In genomic region chr18:76451475-76452331, GRCh38 we compare ENCODE assay signal across 8 cellular contexts. TPM values are rescaled to one million over a fixed set of nuclear protein-coding genes. Genes with fewer than 3 reads are reported as not detected.
A peak's percentile ranks its signal among the peaks of the same experiment; 100 is the strongest.
DNase-seq lines count a peak whose midpoint lies in the region; ATAC-seq and TF ChIP-seq lines count a peak whose summit lies in the region.

No MANE protein-coding gene starts in this region.

- H3K9me3 Mint-ChIP-seq in nephron = no peaks in the 10 kb centered on the region

- peak overlapping the region; percentile 78 to 85 (median 84) for H3K4me3 Mint-ChIP-seq in nephron

- CTCF ChIA-PET in GM10248 (lab: Yijun Ruan, JAX) = interaction anchor here (1.1 to 1.3 kb wide), 2 partner anchors 17 to 53 kb away, joined by 3 to 4 read pairs; no protein-coding TSS in a partner anchor

- POLR2A ChIA-PET in GM10248 (lab: Yijun Ruan, JAX) = no interaction called here

- H3K36me3 Mint-ChIP-seq in nephron (ENCODE audit: low read depth) = peaks cover 4% of the 10 kb centered on the region

- H3K27me3 ChIP-seq in esophagus (ENCODE audit: control insufficient read depth in 1 of 2, insufficient read depth in 2 of 2, low read length in 2 of 2) = no peaks in the 10 kb centered on the region

- peak; percentile 60 for ATAC-seq in SK-N-SH treated with all-trans-retinoic acid at 6 μM for 48 hours

- DNase-seq in activated CD8-positive, alpha-beta memory T cell treated with anti-CD3 and anti-CD28 coated beads for 24 hours = peak; percentile 54
- DNase-seq in activated CD8-positive, alpha-beta memory T cell treated with anti-CD3 and anti-CD28 coated beads, Interleukin-2, amount 50 U/mL, for 4 hours = no peak
- no peak for DNase-seq in epidermal melanocyte (ENCODE audit: insufficient read length, low spot score)
- no peak for DNase-seq in GM10248 (ENCODE audit: extremely low spot score)
- DNase-seq in activated CD4-positive, alpha-beta T cell treated with anti-CD3 and anti-CD28 coated beads for 1 hour = no peak

- WGBS in esophagus, 2 donors = 39 to 44% methylated on average over 26 of the region's 26 CpGs

- peak overlapping the region; percentile 66 to 84 for H3K27ac ChIP-seq in esophagus (ENCODE audit: low read depth in 2 of 2, low read length in 1 of 2)

- H3K4me1 Mint-ChIP-seq in nephron = peaks cover 98% of the 10 kb centered on the region

- H3K4me1 ChIP-seq in esophagus (ENCODE audit: control insufficient read depth in 2 of 2, insufficient read depth in 2 of 2, low read length in 1 of 2) = peaks cover 4 to 7% of the 10 kb centered on the region in 2 donors

- TF ChIP-seq CTCF in nephron (IDR thresholded peaks at IDR 0.05; ENCODE audit: unreplicated experiment in 3 of 3) (no peak), GM10248 (IDR thresholded peaks at IDR 0.05; ENCODE audit: control extremely low read depth, extremely low read depth, low read depth, missing control alignments) (no peak)

- H3K9me3 ChIP-seq in esophagus (ENCODE audit: control insufficient read depth in 2 of 2, insufficient read depth in 1 of 2, low read depth in 1 of 2, low read length in 1 of 2) = no peaks in the 10 kb centered on the region

- no peaks in the 10 kb centered on the region for H3K27me3 Mint-ChIP-seq in nephron (ENCODE audit: low read depth)

- peak overlapping the region; percentile 50 to 61 for H3K4me3 ChIP-seq in esophagus (ENCODE audit: low read depth in 1 of 2, low read length in 2 of 2)

- no peaks in the 10 kb centered on the region for H3K36me3 ChIP-seq in esophagus (ENCODE audit: control insufficient read depth in 2 of 2, insufficient read depth in 2 of 2, low read length in 1 of 2)

- H3K27ac Mint-ChIP-seq in nephron = peak overlapping the region; percentile 90 to 99 (median 96)

TF ChIP-seq in SK-N-SH treated with all-trans-retinoic acid at 6 μM for 48 hours, 23 proteins besides CTCF, POLR2A, EP300 and RAD21:
- TF ChIP-seq ESRRG (CRISPR knock-in tag; IDR thresholded peaks at IDR 0.05) = no peak
- no peak for TF ChIP-seq CSRNP3 (CRISPR knock-in tag; IDR thresholded peaks at IDR 0.05)
- TF ChIP-seq TCF4 (CRISPR knock-in tag; IDR thresholded peaks at IDR 0.05; ENCODE audit: borderline replicate concordance) = no peak
- TF ChIP-seq TSHZ2 (CRISPR knock-in tag; IDR thresholded peaks at IDR 0.05) = no peak
- TF ChIP-seq ARNTL (CRISPR knock-in tag; IDR thresholded peaks at IDR 0.05; ENCODE audit: borderline replicate concordance, low read depth) = no peak
- TF ChIP-seq ZFP30 (CRISPR knock-in tag; IDR thresholded peaks at IDR 0.05) = no peak
- TF ChIP-seq SNAI2 (CRISPR knock-in tag; IDR thresholded peaks at IDR 0.05) = no peak
- TF ChIP-seq ZC3H10 (CRISPR knock-in tag; IDR thresholded peaks at IDR 0.05) = no peak

RNA-seq across cellular contexts. Expression of gene ZNF516, which starts 43.3 kb away (rescaled TPM):
- polyA plus RNA-seq in esophagus = 1 to 10 TPM; 4.0 to 5.4 TPM
